Comparison of ENCODE assay signal across 19 cellular contexts in genomic region chr5:174733836-174734235, GRCh38. TPM values are rescaled to one million over a fixed set of nuclear protein-coding genes. Genes with fewer than 3 reads are reported as not detected.
DNase-seq lines count a peak whose midpoint lies in the region; ATAC-seq and TF ChIP-seq lines count a peak whose summit lies in the region.
"Had no signal": no experiment of that assay in that cellular context is flagged by ENCODE, and none has a peak within 500 bp of the region (broad histone marks: within the 10 kb centered on the region; RNA-seq: fewer than 3 reads in every experiment).

No MANE protein-coding gene starts in this region.

- no peak overlapping the region for H2AK5ac ChIP-seq in H9 (ENCODE audit: insufficient read length, low read length)

- H3K23ac ChIP-seq in H9 (ENCODE audit: insufficient read length, low read depth, low read length) = no peak overlapping the region

- H3K79me1 ChIP-seq in H9 (ENCODE audit: insufficient read depth, low read depth, low read length, poor library complexity, severe bottlenecking) = no peaks in the 10 kb centered on the region

- H3K79me2 ChIP-seq in H9 (ENCODE audit: insufficient read depth, low read length) (no peaks in the 10 kb centered on the region), Karpas-422 (ENCODE audit: low read length) (no peaks in the 10 kb centered on the region)

- H4K8ac ChIP-seq in H9 (replicated peaks; ENCODE audit: insufficient read length, low read depth, low read length) = no peak overlapping the region

- no peak overlapping the region for H2BK5ac ChIP-seq in H9 (ENCODE audit: insufficient read length, low read length)

- no peak overlapping the region for H3K56ac ChIP-seq in H9 (ENCODE audit: insufficient read length, low read depth, low read length)

- peaks cover 2% of the 10 kb centered on the region; the same call in 1 of the 2 replicates for H3K4me1 ChIP-seq in H9 (ENCODE audit: insufficient read depth, low read length)
- H3K4me1 ChIP-seq in Karpas-422 (ENCODE audit: low read length) = no peaks in the 10 kb centered on the region

- no peak overlapping the region for H4K91ac ChIP-seq in H9 (ENCODE audit: insufficient read length, low read depth, low read length)

- intact Hi-C loops in CD4-positive, alpha-beta T cell (cut with DNase I, micrococcal nuclease) = no loop called here

- no peaks in the 10 kb centered on the region for H3K36me3 ChIP-seq in Karpas-422 (ENCODE audit: insufficient read depth, low read length)

- TF ChIP-seq CTCF in H9 (conservative IDR thresholded peaks at IDR 0.05) (no peak), nephron progenitor cell (IDR thresholded peaks at IDR 0.05) (no peak)
- TF ChIP-seq CTCF in CD4-positive, alpha-beta T cell (IDR thresholded peaks at IDR 0.05) = no peak

- POLR2A ChIA-PET in CD4-positive, alpha-beta T cell (lab: Charles Lee) = no interaction called here

- CTCF ChIA-PET in CD4-positive, alpha-beta T cell (lab: Charles Lee) = no interaction called here

- H3K27me3 Mint-ChIP-seq in H9 (ENCODE audit: low read depth) = peaks cover 99% of the 10 kb centered on the region
- H3K27me3 Mint-ChIP-seq in nephron progenitor cell (ENCODE audit: low read depth, poor library complexity) = peaks cover 70% of the 10 kb centered on the region
- peaks cover 91% of the 10 kb centered on the region for H3K27me3 Mint-ChIP-seq in CD4-positive, alpha-beta T cell

- H3K9me2 ChIP-seq in Karpas-422 (replicated peaks; ENCODE audit: insufficient read depth, low read length) = no peaks in the 10 kb centered on the region

- H3T11ph ChIP-seq in H9 (ENCODE audit: low read length) = no peak overlapping the region

- no peak overlapping the region for H3K18ac ChIP-seq in H9 (ENCODE audit: insufficient read length, low read depth, low read length)

- H3K23me2 ChIP-seq in H9 (ENCODE audit: insufficient read length, low read depth, low read length, poor library complexity, severe bottlenecking) = peaks cover 11% of the 10 kb centered on the region

- no peak overlapping the region for H4K5ac ChIP-seq in H9 (ENCODE audit: insufficient read length, low read depth, low read length)

- no peak overlapping the region for H2BK120ac ChIP-seq in H9 (ENCODE audit: low read depth, low read length, poor library complexity, severe bottlenecking)

- H2AFZ ChIP-seq in H9 (ENCODE audit: low read length) = no peak overlapping the region
- H2AFZ ChIP-seq in Karpas-422 (ENCODE audit: low read length) = no peak overlapping the region
- H2AFZ ChIP-seq: PC-9 had no signal

- DNase-seq in H9 = no peak
- peak; percentile 39 for DNase-seq in NCI-H1105 (lab: John Stamatoyannopoulos, UW)
- DNase-seq in cerebellar cortex (ENCODE audit: low spot score) = peak; percentile 25
- DNase-seq in nephron progenitor cell = no peak
- no peak for DNase-seq in Karpas-422
- no peak for DNase-seq in HT-29 (ENCODE audit: low spot score)
- DNase-seq in CD4-positive, alpha-beta T cell = no peak
- DNase-seq in NCI-H146 (lab: John Stamatoyannopoulos, UW) = no peak
- DNase-seq: CD4-positive, alpha-beta memory T cell; MV-4-11; NCI-H1436; NCI-H2029; NCI-H2171; NCI-H82; PC-9; SIG-M5 had no signal

- ATAC-seq in CD4-positive, alpha-beta T cell (ENCODE audit: poor library complexity) = no peak
- ATAC-seq: K562 had no signal

- H3K4me1 Mint-ChIP-seq in H9 (peaks cover 49 to 59% of the 10 kb centered on the region in 2 experiments), nephron progenitor cell (peaks cover 85% of the 10 kb centered on the region)
- H3K4me1 Mint-ChIP-seq in CD4-positive, alpha-beta T cell (ENCODE audit: low read depth) = no peaks in the 10 kb centered on the region

- H3K27ac ChIP-seq in H9 (ENCODE audit: insufficient read length, low read depth, low read length) (no peak overlapping the region), Karpas-422 (ENCODE audit: low read length) (no peak overlapping the region)
- no peak overlapping the region for H3K27ac ChIP-seq in CD4-positive, alpha-beta T cell (ENCODE audit: low read depth, low read length)
- H3K27ac ChIP-seq: PC-9, RWPE1 had no signal

- H3K4ac ChIP-seq in H9 (ENCODE audit: low read depth, low read length) = no peak overlapping the region

- H3K36me3 Mint-ChIP-seq in H9 (ENCODE audit: insufficient read depth in 1 of 3, low read depth in 3 of 3) = no peaks in the 10 kb centered on the region
- peaks cover 15% of the 10 kb centered on the region for H3K36me3 Mint-ChIP-seq in nephron progenitor cell (ENCODE audit: low read depth)
- no peaks in the 10 kb centered on the region for H3K36me3 Mint-ChIP-seq in CD4-positive, alpha-beta T cell (ENCODE audit: low read depth)

- H3K27ac Mint-ChIP-seq in H9 (no peak overlapping the region), nephron progenitor cell (peak overlapping the region; percentile 12)
- no peak overlapping the region for H3K27ac Mint-ChIP-seq in CD4-positive, alpha-beta T cell
- H3K27ac Mint-ChIP-seq: CD4-positive, alpha-beta memory T cell had no signal

- no peak overlapping the region for H2BK15ac ChIP-seq in H9 (ENCODE audit: low read depth, low read length)

- H3K4me3 Mint-ChIP-seq in H9 = peak overlapping the region in 1 of 2 experiments; percentile 63; a peak in 1 of 5 replicates
- peak overlapping the region; percentile 87 for H3K4me3 Mint-ChIP-seq in nephron progenitor cell
- H3K4me3 Mint-ChIP-seq in CD4-positive, alpha-beta T cell = no peak overlapping the region

- no peak overlapping the region for H3K14ac ChIP-seq in H9 (ENCODE audit: insufficient read depth, low read length)

- H2BK20ac ChIP-seq in H9 (ENCODE audit: low read depth, low read length, poor library complexity, severe bottlenecking) = no peak overlapping the region

- H3K27me3 ChIP-seq in H9 (ENCODE audit: insufficient read depth, low read length) (peaks cover 84% of the 10 kb centered on the region), Karpas-422 (ENCODE audit: low read length) (no peaks in the 10 kb centered on the region)
- peaks cover 80% of the 10 kb centered on the region for H3K27me3 ChIP-seq in CD4-positive, alpha-beta T cell (ENCODE audit: control insufficient read depth, insufficient read depth, low read length)

- no peak overlapping the region for H3K4me3 ChIP-seq in Karpas-422 (ENCODE audit: low read length)
- H3K4me3 ChIP-seq: K562, PC-9 had no signal

- H3K9me3 ChIP-seq in H9 (ENCODE audit: control insufficient read depth, low read depth, low read length) = no peaks in the 10 kb centered on the region
- no peaks in the 10 kb centered on the region for H3K9me3 ChIP-seq in Karpas-422 (ENCODE audit: low read length)
- H3K9me3 ChIP-seq in CD4-positive, alpha-beta T cell (ENCODE audit: control insufficient read depth, low read length) = no peaks in the 10 kb centered on the region

- WGBS in H9 (ENCODE audit: extremely low coverage, insufficient read length, low lambda C conversion rate) = no CpG with 5 or more reads among the region's 3 CpGs

- H3K4me2 ChIP-seq in H9 (ENCODE audit: insufficient read depth, insufficient read length, low read length) = peak overlapping the region; percentile 37
- H3K4me2 ChIP-seq in Karpas-422 (ENCODE audit: low read depth, low read length, poor library complexity, severe bottlenecking) = no peak overlapping the region
- H3K4me2 ChIP-seq: PC-9 had no signal

- no peak overlapping the region for H3K9ac ChIP-seq in H9 (ENCODE audit: extremely low read depth, insufficient read length, low read length)
- no peak overlapping the region for H3K9ac ChIP-seq in Karpas-422 (ENCODE audit: low read length)

- no peaks in the 10 kb centered on the region for H4K20me1 ChIP-seq in H9 (ENCODE audit: control insufficient read depth, insufficient read depth, insufficient read length)
- H4K20me1 ChIP-seq in Karpas-422 (ENCODE audit: insufficient read depth, low read depth, low read length) = no peaks in the 10 kb centered on the region

- H3K9me3 Mint-ChIP-seq in H9 (peaks cover 0 to 6% of the 10 kb centered on the region in 2 experiments; a peak in 1 of 5 replicates), nephron progenitor cell (no peaks in the 10 kb centered on the region)
- H3K9me3 Mint-ChIP-seq in CD4-positive, alpha-beta T cell = no peaks in the 10 kb centered on the region

- no peak overlapping the region for H2BK12ac ChIP-seq in H9 (ENCODE audit: insufficient read length, low read depth, low read length)

RNA-seq across cellular contexts. Expression of gene MSX2, which starts 9.5 kb away (rescaled TPM):
- 0.35 and 0.42 TPM in 2 replicates for total RNA-seq in H9 (2021)
- not detected in 2 replicates for total RNA-seq in Karpas-422 (2014; rRNA removed; shearing (Covaris generic); ENCODE audit: low replicate concordance)
- 2.0 and 5.1 TPM in 2 replicates for total RNA-seq in HT-29 (2014; rRNA removed; shearing (Covaris generic))
- total RNA-seq in CD4-positive, alpha-beta T cell = under 1 TPM; 0.30 to 0.31 TPM
- total RNA-seq: K562; PC-9; T-helper 1 cell treated with Interleukin-12 subunit alpha and Interleukin-12 subunit beta and Interleukin-4 antibody, amounts not matched to agents 30 ng/mL and 1 ng/mL, for 36 hours had no signal

Comparison
In these comparisons a context has a peak if more than half of its experiments do, and no peak if none do; other contexts are left out.
1. DNase-seq: peak in NCI-H1105 (single experiment) and cerebellar cortex (single experiment); none in H9 (single experiment), nephron progenitor cell (single experiment), Karpas-422 (single experiment), HT-29 (single experiment), CD4-positive, alpha-beta T cell (0 of 10) and NCI-H146 (single experiment).